13 cellular contexts compared by ENCODE assay signal in the genomic region with DNA sequence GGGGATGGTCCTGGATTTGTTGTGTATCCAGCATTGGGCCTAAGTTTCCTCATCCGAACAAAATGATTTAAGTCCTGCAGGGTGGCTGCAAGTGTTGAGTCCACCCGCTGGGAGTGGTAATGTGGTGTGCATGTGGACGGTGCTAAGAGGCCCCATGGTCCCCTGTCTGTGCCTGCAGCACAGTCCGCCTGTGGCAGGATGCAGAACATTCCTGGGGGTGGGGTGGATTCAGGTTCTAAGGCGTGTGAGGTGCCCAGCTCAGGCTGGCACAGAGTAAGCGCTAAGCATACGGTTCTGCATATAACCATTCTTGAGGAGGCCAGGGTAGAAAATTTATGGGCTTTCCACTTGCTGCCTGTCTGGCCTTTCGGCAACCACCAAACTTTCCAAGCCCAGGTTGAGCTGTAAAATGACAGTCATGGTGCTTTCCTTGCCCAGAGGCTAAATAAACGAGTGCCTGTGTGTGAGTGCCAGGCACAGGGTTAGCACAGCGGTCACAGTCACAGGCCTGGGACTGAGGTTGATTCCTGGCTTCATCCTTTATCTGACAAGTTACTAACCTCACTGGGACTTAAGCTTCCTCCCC. TPM values are rescaled to one million over a fixed set of nuclear protein-coding genes. Genes with fewer than 3 reads are reported as not detected.
DNase-seq lines count a peak whose midpoint lies in the region; ATAC-seq, FAIRE-seq and TF ChIP-seq lines count a peak whose summit lies in the region.
"Had no signal": no experiment of that assay in that cellular context is flagged by ENCODE, and none has a peak within 500 bp of the region (broad histone marks: within the 10 kb centered on the region; RNA-seq: fewer than 3 reads in every experiment).

No MANE protein-coding gene starts in this region.

- no peak overlapping the region for H3K18ac ChIP-seq in IMR-90 (ENCODE audit: low read depth, low read length)

- TF ChIP-seq RAD21 in IMR-90 (IDR thresholded peaks at IDR 0.05; ENCODE audit: low read length) (no peak), K562 (CRISPR knock-in tag; conservative IDR thresholded peaks at IDR 0.05 in 1 of 2, IDR thresholded peaks at IDR 0.05 in 1 of 2) (no peak)

- no peak overlapping the region for H4K8ac ChIP-seq in IMR-90 (ENCODE audit: low read depth in 2 of 2, low read length in 2 of 2)

- H3K9me3 ChIP-seq in IMR-90 (ENCODE audit: control insufficient read depth, insufficient read depth, low read length) (no peaks in the 10 kb centered on the region), K562 (replicated peaks; ENCODE audit: control insufficient read depth, insufficient read depth, low read depth, low read length) (no peaks in the 10 kb centered on the region), ovary (no peaks in the 10 kb centered on the region), lower lobe of right lung (no peaks in the 10 kb centered on the region)
- H3K9me3 ChIP-seq: SJCRH30, tibial artery had no signal

- peaks cover 28% of the 10 kb centered on the region for H3K79me2 ChIP-seq in K562 (ENCODE audit: control insufficient read depth, insufficient read depth, low read length)

- no peak overlapping the region for H2BK120ac ChIP-seq in IMR-90 (ENCODE audit: low read depth, low read length)

- H2BK5ac ChIP-seq in IMR-90 (ENCODE audit: low read depth, low read length, poor library complexity, severe bottlenecking): no peak overlapping the region

- H3K9me3 Mint-ChIP-seq in activated naive CD4-positive, alpha-beta T cell treated with anti-CD3 and anti-CD28 coated beads, Interleukin-2, amount 10 ng/mL, durations not matched to agents 7 days and 5 days: no peaks in the 10 kb centered on the region

- H2AK9ac ChIP-seq in IMR-90 (replicated peaks; ENCODE audit: low read depth, low read length, poor library complexity): no peak overlapping the region

- peaks cover 86% of the 10 kb centered on the region for H3K4me1 Mint-ChIP-seq in activated naive CD4-positive, alpha-beta T cell treated with anti-CD3 and anti-CD28 coated beads, Interleukin-2, amount 10 ng/mL, durations not matched to agents 7 days and 5 days

- H3K36me3 Mint-ChIP-seq in activated naive CD4-positive, alpha-beta T cell treated with anti-CD3 and anti-CD28 coated beads, Interleukin-2, amount 10 ng/mL, durations not matched to agents 7 days and 5 days: peaks cover 68% of the 10 kb centered on the region

- ATAC-seq in IMR-90 (ENCODE audit: low read depth) (no peak), K562 (no peak), HG02938 (IDR thresholded peaks at IDR 0.05; ENCODE audit: unreplicated experiment) (no peak), lower lobe of right lung (no peak)

- no peaks in the 10 kb centered on the region for H3K27me3 Mint-ChIP-seq in activated naive CD4-positive, alpha-beta T cell treated with anti-CD3 and anti-CD28 coated beads, Interleukin-2, amount 10 ng/mL, durations not matched to agents 7 days and 5 days

- CTCF ChIA-PET in activated naive CD4-positive, alpha-beta T cell treated with anti-CD3 and anti-CD28 coated beads, Interleukin-2, amount 10 ng/mL, durations not matched to agents 7 days and 5 days (lab: Charles Lee): interaction anchor here (1.0 kb wide), 1 partner anchor 146 kb away, joined by 3 read pairs; no protein-coding TSS in a partner anchor
- CTCF ChIA-PET in IMR-90 (lab: Yijun Ruan, JAX): interaction anchor here (1.5 kb wide), 1 partner anchor 146 kb away, joined by 6 read pairs; no protein-coding TSS in a partner anchor
- CTCF ChIA-PET in K562 (lab: Yijun Ruan, JAX; ENCODE audit: low intra/inter-chr PET ratio): no interaction called here

- no peak overlapping the region for H3K14ac ChIP-seq in IMR-90 (replicated peaks; ENCODE audit: low read depth, low read length)

- H3K4me3 ChIP-seq in IMR-90 (ENCODE audit: insufficient read depth, low read depth, low read length) (no peak overlapping the region), K562 (no peak overlapping the region), ovary (no peak overlapping the region), lower lobe of right lung (no peak overlapping the region)
- H3K4me3 ChIP-seq: SJCRH30, tibial artery had no signal

- POLR2A ChIA-PET in IMR-90 (lab: Charles Lee; ENCODE audit: unreplicated experiment): no interaction called here
- POLR2A ChIA-PET in K562 (lab: Yijun Ruan, JAX): interaction anchor here (0.6 to 1.7 kb wide), 4 partner anchors 8 to 278 kb away, joined by 3 to 13 read pairs (median 3); no protein-coding TSS in a partner anchor

- H3K36me3 ChIP-seq in IMR-90 (ENCODE audit: control insufficient read depth, insufficient read depth, low read length): peaks cover 72% of the 10 kb centered on the region
- peaks cover 77% of the 10 kb centered on the region for H3K36me3 ChIP-seq in K562 (ENCODE audit: control insufficient read depth, insufficient read depth, low read length)
- H3K36me3 ChIP-seq in ovary: no peaks in the 10 kb centered on the region
- peaks cover 29% of the 10 kb centered on the region for H3K36me3 ChIP-seq in lower lobe of right lung

- in situ Hi-C loops in IMR-90 (cut with MboI; ENCODE audit: low sequenced_read_pairs): no loop called here
- in situ Hi-C loops in K562 (cut with MboI): no loop called here

- H2AK5ac ChIP-seq in IMR-90 (ENCODE audit: low read depth, low read length): no peak overlapping the region

- no peaks in the 10 kb centered on the region for H3K27me3 ChIP-seq in IMR-90 (ENCODE audit: control insufficient read depth, insufficient read depth, low read length)
- H3K27me3 ChIP-seq in K562 (ENCODE audit: control insufficient read depth in 2 of 2, insufficient read depth in 2 of 2, low read length in 2 of 2): no peaks in the 10 kb centered on the region
- no peaks in the 10 kb centered on the region for H3K27me3 ChIP-seq in ovary
- no peaks in the 10 kb centered on the region for H3K27me3 ChIP-seq in lower lobe of right lung (ENCODE audit: low read depth)
- H3K27me3 ChIP-seq: SJCRH30, tibial artery had no signal

- dilution Hi-C loops in IMR-90 (cut with HindIII; ENCODE audit: low sequenced_read_pairs, unreplicated experiment): no loop called here

- H4K20me1 ChIP-seq in IMR-90 (ENCODE audit: insufficient read depth, low read length): peaks cover 45% of the 10 kb centered on the region
- peaks cover 9% of the 10 kb centered on the region for H4K20me1 ChIP-seq in K562 (replicated peaks; ENCODE audit: control insufficient read depth, insufficient read depth, low read length)

- TF ChIP-seq CTCF in IMR-90 (conservative IDR thresholded peaks at IDR 0.05; ENCODE audit: low read depth, low read length) (no peak), K562 (IDR thresholded peaks at IDR 0.05 in 2 of 3, conservative IDR thresholded peaks at IDR 0.05 in 1 of 3; ENCODE audit: insufficient read depth in 2 of 3, low read depth in 1 of 3, low read length in 3 of 3) (no peak), ovary (IDR thresholded peaks at IDR 0.05) (no peak), lower lobe of right lung (IDR thresholded peaks at IDR 0.05) (no peak)

- DNase-seq in activated naive CD4-positive, alpha-beta T cell treated with anti-CD3 and anti-CD28 coated beads, Interleukin-2, amount 10 ng/mL, durations not matched to agents 7 days and 5 days: no peak
- DNase-seq in activated naive CD4-positive, alpha-beta T cell treated with anti-CD3 and anti-CD28 coated beads, Interleukin-2, amount 50 U/mL, for 16 hours: no peak
- DNase-seq in IMR-90 (no peak), K562 (ENCODE audit: extremely low read depth in 1 of 4, low spot score in 3 of 4) (no peak), renal cortical epithelial cell (ENCODE audit: low read depth) (peak; percentile 42), ovary (no peak), lower lobe of right lung (no peak)
- DNase-seq: dermis blood vessel endothelial cell, hypothalamus, NCI-H2171, SJCRH30, tibial artery had no signal

- no peak overlapping the region for H3K4me3 Mint-ChIP-seq in activated naive CD4-positive, alpha-beta T cell treated with anti-CD3 and anti-CD28 coated beads, Interleukin-2, amount 10 ng/mL, durations not matched to agents 7 days and 5 days

- 0 out of 2 replicates have a peak overlapping the region, but pooled peaks have one; percentile 23 for H3K23ac ChIP-seq in IMR-90 (ENCODE audit: low read depth, low read length)

- TF ChIP-seq EP300 in K562 (IDR thresholded peaks at IDR 0.05; ENCODE audit: low read length) (no peak), ovary (IDR thresholded peaks at IDR 0.05) (no peak)

- no peak overlapping the region for H4K5ac ChIP-seq in IMR-90 (ENCODE audit: low read depth, low read length)

- H2BK15ac ChIP-seq in IMR-90 (ENCODE audit: low read depth, low read length): no peak overlapping the region

- no peak overlapping the region for H2BK20ac ChIP-seq in IMR-90 (ENCODE audit: low read depth, low read length)

- H3K4me2 ChIP-seq in IMR-90 (ENCODE audit: low read depth, low read length) (no peak overlapping the region), K562 (ENCODE audit: insufficient read depth, low read length) (no peak overlapping the region)

- BruUV-seq in IMR-90 (replicated peaks; lab: Mats Ljungman, UMichigan) (no TSS peak), K562 (replicated peaks; lab: Mats Ljungman, UMichigan) (no TSS peak)

- 96% methylated on average over 3 of the region's 10 CpGs; no CpG with 5 or more reads in 1 of the 2 experiments for WGBS in IMR-90 (ENCODE audit: extremely low coverage in 2 of 2, insufficient read length in 1 of 2), 2 experiments
- 93% methylated on average over 10 of the region's 10 CpGs for WGBS in K562 (ENCODE audit: insufficient coverage, low coverage, missing lambda C conversion rate)
- WGBS in ovary, 3 donors: 88 to 91% (median 90%) methylated on average over 10 of the region's 10 CpGs

- H2AFZ ChIP-seq in IMR-90 (replicated peaks; ENCODE audit: low read length, poor library complexity) (no peak overlapping the region), K562 (ENCODE audit: low read depth, low read length) (no peak overlapping the region)

- H3K27ac ChIP-seq in IMR-90 (ENCODE audit: insufficient read depth, low read length): no peak overlapping the region
- no peak overlapping the region for H3K27ac ChIP-seq in K562 (ENCODE audit: extremely low read depth, low read depth, low read length)
- H3K27ac ChIP-seq in ovary: no peak overlapping the region
- H3K27ac ChIP-seq in lower lobe of right lung: no peak overlapping the region
- H3K27ac ChIP-seq: SJCRH30, tibial artery had no signal

- no peak overlapping the region; the same call in 1 of the 2 replicates for H3K9ac ChIP-seq in IMR-90 (ENCODE audit: low read depth, low read length)
- H3K9ac ChIP-seq in K562 (ENCODE audit: insufficient read depth in 1 of 2, low read depth in 2 of 2, low read length in 2 of 2): no peak overlapping the region; a peak in 1 of 4 replicates

- no peak for FAIRE-seq in K562 (lab: Jason Lieb, UNC)

- peaks cover 10% of the 10 kb centered on the region for H3K4me1 ChIP-seq in IMR-90 (ENCODE audit: control insufficient read depth, insufficient read depth, low read length)
- peaks cover 46 to 71% of the 10 kb centered on the region in 2 experiments for H3K4me1 ChIP-seq in K562 (replicated peaks in 1 of 2; ENCODE audit: control insufficient read depth in 2 of 2, insufficient read depth in 2 of 2, low read length in 2 of 2)
- H3K4me1 ChIP-seq in ovary (ENCODE audit: insufficient read depth): peaks cover 1% of the 10 kb centered on the region
- peaks cover 44% of the 10 kb centered on the region for H3K4me1 ChIP-seq in lower lobe of right lung

- TF ChIP-seq POLR2A in IMR-90 (IDR thresholded peaks at IDR 0.05; ENCODE audit: low read depth, low read length): no peak
- TF ChIP-seq POLR2A in K562 (conservative IDR thresholded peaks at IDR 0.05): no peak
- TF ChIP-seq POLR2A in ovary (IDR thresholded peaks at IDR 0.05): no peak

- H3K9me1 ChIP-seq in IMR-90 (ENCODE audit: insufficient read depth, low read length): peaks cover 13% of the 10 kb centered on the region; the same call in 1 of the 2 replicates
- peaks cover 7% of the 10 kb centered on the region for H3K9me1 ChIP-seq in K562 (ENCODE audit: control insufficient read depth, insufficient read depth, low read length)

- no peak overlapping the region for H4K91ac ChIP-seq in IMR-90 (ENCODE audit: insufficient read depth, low read depth, low read length)

- H3K27ac Mint-ChIP-seq in activated naive CD4-positive, alpha-beta T cell treated with anti-CD3 and anti-CD28 coated beads, Interleukin-2, amount 10 ng/mL, durations not matched to agents 7 days and 5 days: peak overlapping the region; percentile 79

- peaks cover 36 to 69% of the 10 kb centered on the region in 2 experiments for H3K79me1 ChIP-seq in IMR-90 (ENCODE audit: low read depth in 1 of 2, low read length in 2 of 2)

- intact Hi-C loops in IMR-90 (cut with micrococcal nuclease): no loop called here
- intact Hi-C loops in K562 (cut with micrococcal nuclease): no loop called here
- intact Hi-C loops in ovary (cut with DNase I): loop anchor here in 1 of 4 donors (10.0 kb wide), 1 partner anchor 163 kb away; the partner anchor contains the start of genes C1orf50 and P3H1
- intact Hi-C loops in lower lobe of right lung (cut with DNase I): no loop called here

- H3K4ac ChIP-seq in IMR-90 (ENCODE audit: low read depth, low read length): no peak overlapping the region

- no peak overlapping the region for H3K56ac ChIP-seq in IMR-90 (ENCODE audit: extremely low read depth, insufficient read depth, low read length)

RNA-seq across cellular contexts. Expression of gene SLC2A1, which starts 30.7 kb away (rescaled TPM):
- 203 and 395 TPM in 2 replicates for total RNA-seq in IMR-90 (2012; rRNA removed)
- 200 and 208 TPM in 2 replicates for polyA plus RNA-seq in IMR-90 (2012; rRNA removed)
- 557 and 944 TPM in 2 replicates for polyA plus RNA-seq in IMR-90 (2012; cell fraction: cytosol; rRNA removed)
- polyA plus RNA-seq in IMR-90 (2012; cell fraction: nucleus; rRNA removed; ENCODE audit: low replicate concordance): 202 and 690 TPM in 2 replicates
- total RNA-seq in K562 (2011; cell fraction: chromatin; rRNA removed; ENCODE audit: low replicate concordance): 278 and 566 TPM in 2 replicates
- 420 and 508 TPM in 2 replicates for total RNA-seq in K562 (2011; cell fraction: nucleolus; rRNA removed)
- total RNA-seq in K562 (2011; cell fraction: nucleoplasm; rRNA removed): 435 and 495 TPM in 2 replicates
- 93.1 and 145 TPM in 2 replicates for total RNA-seq in K562 (2014; rRNA removed)
- total RNA-seq in K562 (2014; rRNA removed; fragmentation: Illumina TruSeq; extraction: Trizol): 39.4 and 42.8 TPM in 2 replicates
- 34.9 and 37.4 TPM in 2 replicates for total RNA-seq in K562 (2015; rRNA removed; fragmentation: Illumina TruSeq; extraction: Trizol)
- total RNA-seq in K562 (2021): 141 and 153 TPM in 2 replicates
- polyA plus RNA-seq in K562 (2011; rRNA removed): 53.4 and 142 TPM in 2 replicates
- polyA plus RNA-seq in K562 (2011; cell fraction: cytosol; rRNA removed): 95.7 and 144 TPM in 2 replicates
- polyA plus RNA-seq in K562 (2011; cell fraction: nucleus; rRNA removed): 174 and 230 TPM in 2 replicates
- polyA plus RNA-seq in K562 (2012): 54.8 and 81.2 TPM in 2 replicates
- polyA plus RNA-seq in K562 (2014; fragmentation: Illumina TruSeq; extraction: Trizol): 73.4 and 73.6 TPM in 2 replicates
- polyA plus RNA-seq in K562 (2014; fragmentation: Nextera tagmentation; extraction: Ambion mirVana): 10 to 100 TPM; 12.6 to 22.9 TPM
- 48.0 and 52.8 TPM in 2 replicates for polyA plus RNA-seq in K562 (2014; rRNA removed)
- polyA minus RNA-seq in K562 (2011; rRNA and poly(A)+ RNA removed): 56.6 and 73.8 TPM in 2 replicates
- polyA minus RNA-seq in K562 (2011; cell fraction: cytosol; rRNA and poly(A)+ RNA removed): 98.1 and 111 TPM in 2 replicates
- 86.4 and 99.1 TPM in 2 replicates for polyA minus RNA-seq in K562 (2011; cell fraction: nucleus; rRNA and poly(A)+ RNA removed)
- 413 and 578 TPM in 2 replicates for total RNA-seq in renal cortical epithelial cell
- 10 to 100 TPM; 10.3 to 65.4 (median 26.0) TPM for total RNA-seq in ovary
- polyA plus RNA-seq in ovary: 10 to 100 TPM; 11.4 to 11.7 TPM
- total RNA-seq in lower lobe of right lung: 10.6 TPM
